8 cellular contexts compared by ENCODE assay signal in the genomic region with DNA sequence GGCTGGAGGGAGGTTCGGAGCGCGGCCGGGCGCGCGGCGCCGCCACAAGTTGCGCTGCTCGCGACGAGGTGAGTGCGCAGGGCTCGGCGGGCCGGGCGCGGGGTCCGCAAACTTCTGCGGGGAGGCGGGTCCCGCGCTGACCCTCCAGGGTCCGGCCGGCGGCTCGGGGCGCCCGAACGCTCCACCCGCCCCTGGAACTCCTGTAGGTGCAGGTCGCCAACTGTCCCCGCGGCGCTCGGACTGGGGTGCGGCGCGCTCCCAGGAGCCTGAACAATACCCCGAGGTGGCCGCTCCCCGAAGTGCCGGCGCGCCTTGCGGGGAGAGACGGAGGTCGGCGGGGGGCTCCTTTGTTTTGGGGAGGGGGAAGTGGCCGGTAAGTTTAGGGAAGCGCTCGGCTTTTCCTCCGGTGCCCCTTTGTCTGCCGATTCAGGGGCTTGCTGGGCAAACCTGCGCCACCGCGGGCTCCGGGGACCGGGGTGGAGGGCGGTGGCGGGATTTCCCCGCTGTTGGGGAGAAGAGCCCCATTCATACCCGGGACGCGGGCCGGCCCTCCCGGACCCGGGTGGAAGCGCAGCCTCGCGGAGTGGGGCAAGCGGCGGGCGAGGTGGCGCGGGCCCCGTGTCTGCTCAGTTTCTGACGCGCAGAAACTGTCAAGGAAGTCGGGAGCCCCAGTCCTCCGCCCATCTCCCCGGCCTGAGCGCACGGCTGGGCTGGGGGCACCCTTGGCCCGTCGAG. TPM values are rescaled to one million over a fixed set of nuclear protein-coding genes. Genes with fewer than 3 reads are reported as not detected.
DNase-seq lines count a peak whose midpoint lies in the region; ATAC-seq, FAIRE-seq and TF ChIP-seq lines count a peak whose summit lies in the region.

No MANE protein-coding gene starts in this region.

- peak overlapping the region; percentile 81 for H3K4me3 Mint-ChIP-seq in T-helper 17 cell
- peak overlapping the region; percentile 88 for H3K4me3 Mint-ChIP-seq in stimulated activated naive CD8-positive, alpha-beta T cell treated with anti-CD3 and anti-CD28 coated beads, Interleukin-15, Interleukin-2, amounts not matched to agents 100 ng/mL and 50 ng/mL, for 24 hours

- H3K27me3 ChIP-seq in bronchial epithelial cell (ENCODE audit: control insufficient read depth, insufficient read depth, low read length) (no peaks in the 10 kb centered on the region), lower lobe of right lung (ENCODE audit: low read depth) (no peaks in the 10 kb centered on the region)

- H3K9me3 Mint-ChIP-seq in stimulated activated naive CD8-positive, alpha-beta T cell treated with anti-CD3 and anti-CD28 coated beads, Interleukin-15, Interleukin-2, amounts not matched to agents 100 ng/mL and 50 ng/mL, for 24 hours = no peaks in the 10 kb centered on the region

- CTCF ChIA-PET in GM10248 (lab: Yijun Ruan, JAX) = no interaction called here

- no peak for TF ChIP-seq CTCF in GM10248 (IDR thresholded peaks at IDR 0.05; ENCODE audit: control extremely low read depth, extremely low read depth, low read depth, missing control alignments)
- TF ChIP-seq CTCF in bronchial epithelial cell (IDR thresholded peaks at IDR 0.05; ENCODE audit: insufficient read depth, low read length, severe bottlenecking) = no peak
- TF ChIP-seq CTCF in lower lobe of right lung (IDR thresholded peaks at IDR 0.05) = no peak

- no peak for FAIRE-seq in bronchial epithelial cell (lab: Jason Lieb, UNC)

- no peaks in the 10 kb centered on the region for H3K36me3 ChIP-seq in bronchial epithelial cell (ENCODE audit: control insufficient read depth, insufficient read depth, low read length)
- no peaks in the 10 kb centered on the region for H3K36me3 ChIP-seq in lower lobe of right lung

- H3K9me3 ChIP-seq in T-helper 17 cell (ENCODE audit: control insufficient read depth, low read length, poor library complexity, severe bottlenecking) (no peaks in the 10 kb centered on the region), lower lobe of right lung (no peaks in the 10 kb centered on the region)

- no peaks in the 10 kb centered on the region for H3K27me3 Mint-ChIP-seq in T-helper 17 cell
- H3K27me3 Mint-ChIP-seq in stimulated activated naive CD8-positive, alpha-beta T cell treated with anti-CD3 and anti-CD28 coated beads, Interleukin-15, Interleukin-2, amounts not matched to agents 100 ng/mL and 50 ng/mL, for 24 hours = peaks cover 4% of the 10 kb centered on the region

- POLR2A ChIA-PET in GM10248 (lab: Yijun Ruan, JAX) = no interaction called here

- H3K4me1 Mint-ChIP-seq in T-helper 17 cell = peaks cover 24% of the 10 kb centered on the region
- H3K4me1 Mint-ChIP-seq in stimulated activated naive CD8-positive, alpha-beta T cell treated with anti-CD3 and anti-CD28 coated beads, Interleukin-15, Interleukin-2, amounts not matched to agents 100 ng/mL and 50 ng/mL, for 24 hours (ENCODE audit: low read depth) = peaks cover 59% of the 10 kb centered on the region

- intact Hi-C loops in lower lobe of right lung (cut with DNase I) = no loop called here

- H3K27ac Mint-ChIP-seq in T-helper 17 cell = peak overlapping the region; percentile 47
- H3K27ac Mint-ChIP-seq in stimulated activated naive CD8-positive, alpha-beta T cell treated with anti-CD3 and anti-CD28 coated beads, Interleukin-15, Interleukin-2, amounts not matched to agents 100 ng/mL and 50 ng/mL, for 24 hours = no peak overlapping the region

- H3K4me1 ChIP-seq in lower lobe of right lung = peaks cover 25% of the 10 kb centered on the region

- peak; percentile 23 for ATAC-seq in HG02798 (IDR thresholded peaks at IDR 0.05; ENCODE audit: poor library complexity, unreplicated experiment)
- ATAC-seq in T-helper 17 cell = peak; percentile 44
- ATAC-seq in lower lobe of right lung = peak; percentile 18 to 20

- H3K36me3 Mint-ChIP-seq in T-helper 17 cell (ENCODE audit: low read depth) = no peaks in the 10 kb centered on the region
- peaks cover 21% of the 10 kb centered on the region for H3K36me3 Mint-ChIP-seq in stimulated activated naive CD8-positive, alpha-beta T cell treated with anti-CD3 and anti-CD28 coated beads, Interleukin-15, Interleukin-2, amounts not matched to agents 100 ng/mL and 50 ng/mL, for 24 hours (ENCODE audit: low read depth)

- DNase-seq in GM10248 (ENCODE audit: extremely low spot score) (peak; percentile 26), T-helper 17 cell (peak; percentile 19 to 31 (median 20)), bronchial epithelial cell (ENCODE audit: low read depth) (no peak), lower lobe of right lung (peak; percentile 51), NCI-H2196 (lab: John Stamatoyannopoulos, UW; ENCODE audit: unreplicated experiment) (no peak), SIG-M5 treated with dmso at 0.1 percent for 504 hours (lab: John Stamatoyannopoulos, UW; ENCODE audit: unreplicated experiment) (no peak)

- H3K27ac ChIP-seq in lower lobe of right lung = peak overlapping the region; percentile 74

- peak overlapping the region; percentile 53 for H3K4me3 ChIP-seq in bronchial epithelial cell (ENCODE audit: low read depth, low read length)
- H3K4me3 ChIP-seq in lower lobe of right lung = peak overlapping the region; percentile 66

RNA-seq across cellular contexts. Expression of a gene that starts 0.7 kb away (rescaled TPM):
- total RNA-seq in T-helper 17 cell (10 to 100 TPM; 15.7 to 20.2 TPM), bronchial epithelial cell (14.2 and 25.0 TPM in 2 replicates), lower lobe of right lung (21.4 TPM)

Comparison
In these comparisons a context has a peak if more than half of its experiments do, and no peak if none do; other contexts are left out.
1. DNase-seq: peak in GM10248 (single experiment), T-helper 17 cell (3 of 3) and lower lobe of right lung (single experiment); none in bronchial epithelial cell (single experiment), NCI-H2196 (single experiment) and SIG-M5 treated with dmso at 0.1 percent for 504 hours (single experiment).
2. Peak in every context shown above with its lines, with median percentiles within 50 percentile points of each other: ATAC-seq.